Comparison of ENCODE assay signal across 1 cellular context in the genomic region with DNA sequence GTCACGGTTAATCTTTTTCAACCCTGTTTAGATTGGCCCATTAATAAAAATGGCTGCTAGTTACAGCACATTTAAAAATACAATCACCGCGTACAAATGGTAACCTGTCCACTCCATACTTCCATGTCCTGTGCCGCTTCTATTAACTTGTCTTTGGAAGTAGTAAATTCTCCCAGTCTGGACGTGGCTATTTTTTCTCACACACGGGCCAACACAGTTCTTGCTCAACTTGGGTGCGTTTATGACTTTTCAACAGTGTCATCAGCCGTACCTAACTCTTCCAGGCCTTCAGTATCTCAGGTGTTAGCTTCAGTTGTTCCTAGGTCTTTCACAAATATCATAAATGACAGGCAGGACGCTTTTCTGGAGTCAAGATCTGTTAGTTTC.
TF ChIP-seq lines count a peak whose summit lies in the region.

No MANE protein-coding gene starts in this region.

TF ChIP-seq in H1, 55 proteins besides CTCF, POLR2A, EP300 and RAD21 (continued from another document):
- TF ChIP-seq, protein P1, sequence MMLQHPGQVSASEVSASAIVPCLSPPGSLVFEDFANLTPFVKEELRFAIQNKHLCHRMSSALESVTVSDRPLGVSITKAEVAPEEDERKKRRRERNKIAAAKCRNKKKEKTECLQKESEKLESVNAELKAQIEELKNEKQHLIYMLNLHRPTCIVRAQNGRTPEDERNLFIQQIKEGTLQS (IDR thresholded peaks at IDR 0.05; ENCODE audit: insufficient read depth, low read depth, low read length): no peak
- TF ChIP-seq TAF1 (IDR thresholded peaks at IDR 0.05; ENCODE audit: low read depth, low read length) (no peak), CBX8 (IDR thresholded peaks at IDR 0.05; ENCODE audit: borderline replicate concordance, low read depth, low read length) (no peak)
